ENCODE assay signal across 19 cellular contexts in the genomic region with DNA sequence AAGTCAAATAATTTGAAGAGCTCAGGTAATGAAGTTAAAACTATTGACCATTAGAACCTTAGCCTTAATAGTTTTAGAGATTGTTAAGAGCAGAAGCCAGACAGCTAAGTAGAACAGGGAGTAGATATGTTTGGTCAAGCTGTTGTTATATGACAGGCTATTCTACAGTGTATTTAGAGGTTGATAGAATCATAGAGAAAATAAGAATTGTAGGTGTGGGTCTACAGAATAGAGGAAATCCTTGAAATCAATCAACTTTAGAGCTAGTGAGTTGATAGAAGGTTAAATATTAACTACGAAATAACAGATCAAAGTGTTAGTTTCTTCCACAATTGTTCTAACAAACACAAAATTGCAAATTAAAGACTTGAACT.
"Had no signal": no experiment of that assay in that cellular context is flagged by ENCODE, and none has a peak within 500 bp of the region (broad histone marks: within the 10 kb centered on the region; RNA-seq: fewer than 3 reads in every experiment).

No MANE protein-coding gene starts in this region.

- H3K4me3 ChIP-seq: MG63 had no signal

- H3K36me3 ChIP-seq: MG63 had no signal

- ATAC-seq: Panc1 had no signal

- H3K27me3 ChIP-seq: MG63 had no signal

- DNase-seq: Karpas-422, KG1, MG63, NCI-H1092, NCI-H1105 treated with DMSO at 0.1 percent for 48 hours, NCI-H1417 treated with DMSO at 0.1 percent for 48 hours, NCI-H146, NCI-H1694 treated with DMSO at 0.1 percent for 48 hours, NCI-H1930, NCI-H2081, NCI-H2107, NCI-H2227 treated with DMSO at 0.1 percent for 48 hours, NCI-H510A, NCI-H524 treated with DMSO at 0.1 percent for 48 hours, NCI-H69, NCI-H774, SHP77 had no signal

- H3K27ac ChIP-seq: RWPE1 had no signal
